In the genomic region with DNA sequence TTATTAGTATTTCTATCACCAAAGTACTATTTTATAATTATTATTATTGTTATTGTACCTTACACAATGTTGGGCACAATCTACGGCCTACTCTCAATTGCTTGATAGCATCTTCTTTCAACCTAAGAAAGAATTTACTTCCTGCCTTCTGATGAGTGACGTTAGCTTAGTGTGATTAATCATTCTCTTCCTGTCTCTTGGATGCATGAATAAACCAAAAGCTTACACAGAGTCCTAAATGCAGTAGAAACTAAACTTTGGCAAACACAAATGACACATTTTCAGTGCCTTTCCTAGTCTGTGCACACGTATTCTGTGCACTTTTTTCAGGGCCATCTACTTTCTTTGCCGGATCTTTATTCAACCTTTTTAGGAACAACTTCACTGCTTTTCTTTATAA, we compare ENCODE assay signal across 9 cellular contexts. TPM values are rescaled to one million over a fixed set of nuclear protein-coding genes. Genes with fewer than 3 reads are reported as not detected.
DNase-seq lines count a peak whose midpoint lies in the region; ATAC-seq and TF ChIP-seq lines count a peak whose summit lies in the region.
"Had no signal": no experiment of that assay in that cellular context is flagged by ENCODE, and none has a peak within 500 bp of the region (broad histone marks: within the 10 kb centered on the region; RNA-seq: fewer than 3 reads in every experiment).

No MANE protein-coding gene starts in this region.

- no peak overlapping the region for H3K4me3 ChIP-seq in tibial artery

- CTCF ChIA-PET in Calu3 (lab: Charles Lee): interaction anchor here (0.8 to 1.3 kb wide), 2 partner anchors 13 to 16 kb away, joined by 3 to 4 read pairs; no protein-coding TSS in a partner anchor

- peaks cover 0 to 33% (median 24%) of the 10 kb centered on the region in 4 donors for H3K4me1 ChIP-seq in tibial artery

- peaks cover 28% of the 10 kb centered on the region for H3K4me1 Mint-ChIP-seq in activated CD4-positive, alpha-beta T cell treated with anti-CD3 and anti-CD28 coated beads, Interleukin-2, amount 10 ng/mL, durations not matched to agents 24 days and 14 days
- peaks cover 47% of the 10 kb centered on the region for H3K4me1 Mint-ChIP-seq in activated naive CD8-positive, alpha-beta T cell treated with anti-CD3 and anti-CD28 coated beads, Interleukin-2, amount 50 U/mL, for 24 hours
- H3K4me1 Mint-ChIP-seq in Calu3 (ENCODE audit: low read depth, unreplicated experiment): peaks cover 22% of the 10 kb centered on the region

- peak overlapping the region; percentile 95 for H3K27ac Mint-ChIP-seq in activated CD4-positive, alpha-beta T cell treated with anti-CD3 and anti-CD28 coated beads, Interleukin-2, amount 10 ng/mL, durations not matched to agents 24 days and 14 days
- H3K27ac Mint-ChIP-seq in activated naive CD8-positive, alpha-beta T cell treated with anti-CD3 and anti-CD28 coated beads, Interleukin-2, amount 50 U/mL, for 24 hours: peak overlapping the region; percentile 82
- no peak overlapping the region for H3K27ac Mint-ChIP-seq in Calu3 (ENCODE audit: unreplicated experiment)

- H3K9me3 Mint-ChIP-seq in activated CD4-positive, alpha-beta T cell treated with anti-CD3 and anti-CD28 coated beads, Interleukin-2, amount 10 ng/mL, durations not matched to agents 24 days and 14 days: peaks cover 17% of the 10 kb centered on the region
- peaks cover 4% of the 10 kb centered on the region for H3K9me3 Mint-ChIP-seq in activated naive CD8-positive, alpha-beta T cell treated with anti-CD3 and anti-CD28 coated beads, Interleukin-2, amount 50 U/mL, for 24 hours
- H3K9me3 Mint-ChIP-seq in Calu3 (ENCODE audit: low read depth, unreplicated experiment): peaks cover 7% of the 10 kb centered on the region

- TF ChIP-seq CTCF in tibial artery (IDR thresholded peaks at IDR 0.05) (no peak), Calu3 (IDR thresholded peaks at IDR 0.05; ENCODE audit: unreplicated experiment) (no peak)

- H3K36me3 Mint-ChIP-seq in activated CD4-positive, alpha-beta T cell treated with anti-CD3 and anti-CD28 coated beads, Interleukin-2, amount 10 ng/mL, durations not matched to agents 24 days and 14 days (ENCODE audit: low read depth): peaks cover 36% of the 10 kb centered on the region
- H3K36me3 Mint-ChIP-seq in activated naive CD8-positive, alpha-beta T cell treated with anti-CD3 and anti-CD28 coated beads, Interleukin-2, amount 50 U/mL, for 24 hours (ENCODE audit: low read depth): peaks cover 7% of the 10 kb centered on the region
- peaks cover 4% of the 10 kb centered on the region for H3K36me3 Mint-ChIP-seq in Calu3 (ENCODE audit: insufficient read depth, unreplicated experiment)

- peak; percentile 98 for ATAC-seq in activated naive CD8-positive, alpha-beta T cell treated with anti-CD3 and anti-CD28 coated beads, Interleukin-2, amount 50 U/mL, for 24 hours
- no peak for ATAC-seq in GM18909 (IDR thresholded peaks at IDR 0.05; ENCODE audit: poor library complexity, unreplicated experiment)

- no peaks in the 10 kb centered on the region for H3K27me3 Mint-ChIP-seq in activated CD4-positive, alpha-beta T cell treated with anti-CD3 and anti-CD28 coated beads, Interleukin-2, amount 10 ng/mL, durations not matched to agents 24 days and 14 days
- H3K27me3 Mint-ChIP-seq in activated naive CD8-positive, alpha-beta T cell treated with anti-CD3 and anti-CD28 coated beads, Interleukin-2, amount 50 U/mL, for 24 hours: no peaks in the 10 kb centered on the region
- H3K27me3 Mint-ChIP-seq in Calu3 (ENCODE audit: unreplicated experiment): no peaks in the 10 kb centered on the region

- peak; percentile 62 for DNase-seq in activated CD4-positive, alpha-beta T cell treated with anti-CD3 and anti-CD28 coated beads, Interleukin-2, amount 10 ng/mL, durations not matched to agents 24 days and 14 days
- DNase-seq in activated CD4-positive, alpha-beta T cell treated with anti-CD3 and anti-CD28 coated beads for 1 hour: no peak
- no peak for DNase-seq in activated naive CD8-positive, alpha-beta T cell treated with anti-CD3 and anti-CD28 coated beads, Interleukin-2, amount 50 U/mL, for 24 hours
- DNase-seq in hepatic stellate cell (ENCODE audit: low spot score) (peak; percentile 53), tibial artery (no peak), Calu3 (no peak)
- DNase-seq in stimulated activated CD4-positive, alpha-beta T cell treated with anti-CD3 and anti-CD28 coated beads, Interleukin-1b, Interleukin-23, amount 100 ng/mL, for 48 hours: no peak
- DNase-seq: cortex of kidney had no signal

- no TSS peak for BruUV-seq in Calu3 (replicated peaks; lab: Mats Ljungman, UMichigan)

- peak overlapping the region; percentile 77 for H3K4me3 Mint-ChIP-seq in activated CD4-positive, alpha-beta T cell treated with anti-CD3 and anti-CD28 coated beads, Interleukin-2, amount 10 ng/mL, durations not matched to agents 24 days and 14 days
- H3K4me3 Mint-ChIP-seq in activated naive CD8-positive, alpha-beta T cell treated with anti-CD3 and anti-CD28 coated beads, Interleukin-2, amount 50 U/mL, for 24 hours: peak overlapping the region; percentile 25
- no peak overlapping the region for H3K4me3 Mint-ChIP-seq in Calu3 (ENCODE audit: low read depth, unreplicated experiment)

- no peaks in the 10 kb centered on the region for H3K9me3 ChIP-seq in tibial artery

- H3K27ac ChIP-seq in tibial artery: peak overlapping the region; percentile 43 to 52

- H3K27me3 ChIP-seq in tibial artery: no peaks in the 10 kb centered on the region

- no peaks in the 10 kb centered on the region for H3K36me3 ChIP-seq in tibial artery

- intact Hi-C loops in activated CD4-positive, alpha-beta T cell treated with anti-CD3 and anti-CD28 coated beads, Interleukin-2, amount 10 ng/mL, durations not matched to agents 24 days and 14 days (cut with micrococcal nuclease): loop anchor here (1.0 to 5.0 kb wide), 3 partner anchors 17 to 170 kb away; a partner anchor contains a TSS
- intact Hi-C loops in tibial artery (cut with DNase I; ENCODE audit: low total_unique reads): no loop called here
- intact Hi-C loops in Calu3 (cut with micrococcal nuclease; ENCODE audit: unreplicated experiment): no loop called here

RNA-seq across cellular contexts. Expression of a gene that starts 19.2 kb away (rescaled TPM):
- 26.5 and 29.1 TPM in 2 replicates for total RNA-seq in activated CD4-positive, alpha-beta T cell treated with anti-CD3 and anti-CD28 coated beads, Interleukin-2, amount 10 ng/mL, durations not matched to agents 24 days and 14 days
- total RNA-seq in Calu3 (2022): 24.4 TPM in 2 replicates

RNA-seq across cellular contexts. Expression of a gene that starts 19.5 kb away (rescaled TPM):
- 18.5 and 20.1 TPM in 2 replicates for total RNA-seq in activated CD4-positive, alpha-beta T cell treated with anti-CD3 and anti-CD28 coated beads, Interleukin-2, amount 10 ng/mL, durations not matched to agents 24 days and 14 days
- 19.0 and 19.8 TPM in 2 replicates for total RNA-seq in Calu3 (2022)

Comparison
In these comparisons a context has a peak if more than half of its experiments do, and no peak if none do; other contexts are left out.
1. DNase-seq: peak in activated CD4-positive, alpha-beta T cell treated with anti-CD3 and anti-CD28 coated beads, Interleukin-2, amount 10 ng/mL, durations not matched to agents 24 days and 14 days (single experiment) and hepatic stellate cell (single experiment); none in activated CD4-positive, alpha-beta T cell treated with anti-CD3 and anti-CD28 coated beads for 1 hour (single experiment), activated naive CD8-positive, alpha-beta T cell treated with anti-CD3 and anti-CD28 coated beads, Interleukin-2, amount 50 U/mL, for 24 hours (single experiment), tibial artery (0 of 2), stimulated activated CD4-positive, alpha-beta T cell treated with anti-CD3 and anti-CD28 coated beads, Interleukin-1b, Interleukin-23, amount 100 ng/mL, for 48 hours (single experiment) and Calu3 (single experiment).